In genomic region chr6:2940010-2940850, GRCh38 we compare ENCODE assay signal across 1 cellular context.
TF ChIP-seq lines count a peak whose summit lies in the region.

No MANE protein-coding gene starts in this region.

TF ChIP-seq in GM12878, 131 proteins besides CTCF, POLR2A, EP300 and RAD21 (continued from another document and continues in another):
- peak; percentile 98 for TF ChIP-seq BCL11A (IDR thresholded peaks at IDR 0.05; ENCODE audit: low read depth, low read length)
- TF ChIP-seq, protein P1, sequence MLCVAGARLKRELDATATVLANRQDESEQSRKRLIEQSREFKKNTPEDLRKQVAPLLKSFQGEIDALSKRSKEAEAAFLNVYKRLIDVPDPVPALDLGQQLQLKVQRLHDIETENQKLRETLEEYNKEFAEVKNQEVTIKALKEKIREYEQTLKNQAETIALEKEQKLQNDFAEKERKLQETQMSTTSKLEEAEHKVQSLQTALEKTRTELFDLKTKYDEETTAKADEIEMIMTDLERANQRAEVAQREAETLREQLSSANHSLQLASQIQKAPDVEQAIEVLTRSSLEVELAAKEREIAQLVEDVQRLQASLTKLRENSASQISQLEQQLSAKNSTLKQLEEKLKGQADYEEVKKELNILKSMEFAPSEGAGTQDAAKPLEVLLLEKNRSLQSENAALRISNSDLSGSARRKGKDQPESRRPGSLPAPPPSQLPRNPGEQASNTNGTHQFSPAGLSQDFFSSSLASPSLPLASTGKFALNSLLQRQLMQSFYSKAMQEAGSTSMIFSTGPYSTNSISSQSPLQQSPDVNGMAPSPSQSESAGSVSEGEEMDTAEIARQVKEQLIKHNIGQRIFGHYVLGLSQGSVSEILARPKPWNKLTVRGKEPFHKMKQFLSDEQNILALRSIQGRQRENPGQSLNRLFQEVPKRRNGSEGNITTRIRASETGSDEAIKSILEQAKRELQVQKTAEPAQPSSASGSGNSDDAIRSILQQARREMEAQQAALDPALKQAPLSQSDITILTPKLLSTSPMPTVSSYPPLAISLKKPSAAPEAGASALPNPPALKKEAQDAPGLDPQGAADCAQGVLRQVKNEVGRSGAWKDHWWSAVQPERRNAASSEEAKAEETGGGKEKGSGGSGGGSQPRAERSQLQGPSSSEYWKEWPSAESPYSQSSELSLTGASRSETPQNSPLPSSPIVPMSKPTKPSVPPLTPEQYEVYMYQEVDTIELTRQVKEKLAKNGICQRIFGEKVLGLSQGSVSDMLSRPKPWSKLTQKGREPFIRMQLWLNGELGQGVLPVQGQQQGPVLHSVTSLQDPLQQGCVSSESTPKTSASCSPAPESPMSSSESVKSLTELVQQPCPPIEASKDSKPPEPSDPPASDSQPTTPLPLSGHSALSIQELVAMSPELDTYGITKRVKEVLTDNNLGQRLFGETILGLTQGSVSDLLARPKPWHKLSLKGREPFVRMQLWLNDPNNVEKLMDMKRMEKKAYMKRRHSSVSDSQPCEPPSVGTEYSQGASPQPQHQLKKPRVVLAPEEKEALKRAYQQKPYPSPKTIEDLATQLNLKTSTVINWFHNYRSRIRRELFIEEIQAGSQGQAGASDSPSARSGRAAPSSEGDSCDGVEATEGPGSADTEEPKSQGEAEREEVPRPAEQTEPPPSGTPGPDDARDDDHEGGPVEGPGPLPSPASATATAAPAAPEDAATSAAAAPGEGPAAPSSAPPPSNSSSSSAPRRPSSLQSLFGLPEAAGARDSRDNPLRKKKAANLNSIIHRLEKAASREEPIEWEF (IDR thresholded peaks at IDR 0.05; ENCODE audit: insufficient replicate concordance, low read depth, low read length), result no peak
- no peak for TF ChIP-seq KDM1A (IDR thresholded peaks at IDR 0.05; ENCODE audit: borderline replicate concordance)
- TF ChIP-seq E2F8 (IDR thresholded peaks at IDR 0.05; ENCODE audit: low read depth, partially characterized antibody), result peak; percentile 65
- TF ChIP-seq, protein P2, sequence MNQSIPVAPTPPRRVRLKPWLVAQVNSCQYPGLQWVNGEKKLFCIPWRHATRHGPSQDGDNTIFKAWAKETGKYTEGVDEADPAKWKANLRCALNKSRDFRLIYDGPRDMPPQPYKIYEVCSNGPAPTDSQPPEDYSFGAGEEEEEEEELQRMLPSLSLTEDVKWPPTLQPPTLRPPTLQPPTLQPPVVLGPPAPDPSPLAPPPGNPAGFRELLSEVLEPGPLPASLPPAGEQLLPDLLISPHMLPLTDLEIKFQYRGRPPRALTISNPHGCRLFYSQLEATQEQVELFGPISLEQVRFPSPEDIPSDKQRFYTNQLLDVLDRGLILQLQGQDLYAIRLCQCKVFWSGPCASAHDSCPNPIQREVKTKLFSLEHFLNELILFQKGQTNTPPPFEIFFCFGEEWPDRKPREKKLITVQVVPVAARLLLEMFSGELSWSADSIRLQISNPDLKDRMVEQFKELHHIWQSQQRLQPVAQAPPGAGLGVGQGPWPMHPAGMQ (IDR thresholded peaks at IDR 0.05; ENCODE audit: borderline replicate concordance), result no peak
- TF ChIP-seq, protein P3, sequence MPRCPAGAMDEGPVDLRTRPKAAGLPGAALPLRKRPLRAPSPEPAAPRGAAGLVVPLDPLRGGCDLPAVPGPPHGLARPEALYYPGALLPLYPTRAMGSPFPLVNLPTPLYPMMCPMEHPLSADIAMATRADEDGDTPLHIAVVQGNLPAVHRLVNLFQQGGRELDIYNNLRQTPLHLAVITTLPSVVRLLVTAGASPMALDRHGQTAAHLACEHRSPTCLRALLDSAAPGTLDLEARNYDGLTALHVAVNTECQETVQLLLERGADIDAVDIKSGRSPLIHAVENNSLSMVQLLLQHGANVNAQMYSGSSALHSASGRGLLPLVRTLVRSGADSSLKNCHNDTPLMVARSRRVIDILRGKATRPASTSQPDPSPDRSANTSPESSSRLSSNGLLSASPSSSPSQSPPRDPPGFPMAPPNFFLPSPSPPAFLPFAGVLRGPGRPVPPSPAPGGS (IDR thresholded peaks at IDR 0.05; ENCODE audit: borderline replicate concordance, insufficient read depth, low read depth, low read length, poor library complexity, severe bottlenecking), result peak; percentile 68
- peak; percentile 99 for TF ChIP-seq JUNB (IDR thresholded peaks at IDR 0.05)
- no peak for TF ChIP-seq POLR2AphosphoS2 (IDR thresholded peaks at IDR 0.05; ENCODE audit: low read depth, low read length)
- peak; percentile 72; the same call in 1 of the 2 replicates for TF ChIP-seq CHD2 (IDR thresholded peaks at IDR 0.05; ENCODE audit: borderline replicate concordance, low read depth, low read length)
- TF ChIP-seq, protein P4, sequence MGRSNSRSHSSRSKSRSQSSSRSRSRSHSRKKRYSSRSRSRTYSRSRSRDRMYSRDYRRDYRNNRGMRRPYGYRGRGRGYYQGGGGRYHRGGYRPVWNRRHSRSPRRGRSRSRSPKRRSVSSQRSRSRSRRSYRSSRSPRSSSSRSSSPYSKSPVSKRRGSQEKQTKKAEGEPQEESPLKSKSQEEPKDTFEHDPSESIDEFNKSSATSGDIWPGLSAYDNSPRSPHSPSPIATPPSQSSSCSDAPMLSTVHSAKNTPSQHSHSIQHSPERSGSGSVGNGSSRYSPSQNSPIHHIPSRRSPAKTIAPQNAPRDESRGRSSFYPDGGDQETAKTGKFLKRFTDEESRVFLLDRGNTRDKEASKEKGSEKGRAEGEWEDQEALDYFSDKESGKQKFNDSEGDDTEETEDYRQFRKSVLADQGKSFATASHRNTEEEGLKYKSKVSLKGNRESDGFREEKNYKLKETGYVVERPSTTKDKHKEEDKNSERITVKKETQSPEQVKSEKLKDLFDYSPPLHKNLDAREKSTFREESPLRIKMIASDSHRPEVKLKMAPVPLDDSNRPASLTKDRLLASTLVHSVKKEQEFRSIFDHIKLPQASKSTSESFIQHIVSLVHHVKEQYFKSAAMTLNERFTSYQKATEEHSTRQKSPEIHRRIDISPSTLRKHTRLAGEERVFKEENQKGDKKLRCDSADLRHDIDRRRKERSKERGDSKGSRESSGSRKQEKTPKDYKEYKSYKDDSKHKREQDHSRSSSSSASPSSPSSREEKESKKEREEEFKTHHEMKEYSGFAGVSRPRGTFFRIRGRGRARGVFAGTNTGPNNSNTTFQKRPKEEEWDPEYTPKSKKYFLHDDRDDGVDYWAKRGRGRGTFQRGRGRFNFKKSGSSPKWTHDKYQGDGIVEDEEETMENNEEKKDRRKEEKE (IDR thresholded peaks at IDR 0.05), result no peak
- TF ChIP-seq CHD4 (IDR thresholded peaks at IDR 0.05), result no peak
- peak; percentile 95 for TF ChIP-seq DPF2 (IDR thresholded peaks at IDR 0.05)
- TF ChIP-seq SIX5 (IDR thresholded peaks at IDR 0.05; ENCODE audit: low read depth, low read length, severe bottlenecking), result no peak
- no peak for TF ChIP-seq ZBTB4 (CRISPR knock-in tag; IDR thresholded peaks at IDR 0.05)
- 0 out of 2 replicates have a peak, but pooled peaks have one; percentile 86 for TF ChIP-seq RCOR1 (conservative IDR thresholded peaks at IDR 0.05; ENCODE audit: low read depth, low read length)
- no peak for TF ChIP-seq NR2C1 (IDR thresholded peaks at IDR 0.05)
- peak; percentile 46; the same call in 1 of the 2 replicates for TF ChIP-seq RAD51 (IDR thresholded peaks at IDR 0.05)
- TF ChIP-seq MEF2A (IDR thresholded peaks at IDR 0.05; ENCODE audit: insufficient read depth, low read depth, low read length), result 0 out of 2 replicates have a peak, but pooled peaks have one; percentile 41
- no peak for TF ChIP-seq MYC (IDR thresholded peaks at IDR 0.05; ENCODE audit: insufficient read depth, insufficient read length, insufficient replicate concordance, low read length, severe bottlenecking)
- no peak for TF ChIP-seq NFXL1 (IDR thresholded peaks at IDR 0.05; ENCODE audit: borderline replicate concordance)
- peak; percentile 94 for TF ChIP-seq TBL1XR1 (IDR thresholded peaks at IDR 0.05; ENCODE audit: low read depth, low read length)
- TF ChIP-seq TCF12 (IDR thresholded peaks at IDR 0.05; ENCODE audit: low read depth, low read length), result peak; percentile 71; the same call in 1 of the 2 replicates
- TF ChIP-seq NFIC (IDR thresholded peaks at IDR 0.05; ENCODE audit: low read depth, low read length), result peak; percentile 97
- TF ChIP-seq REST (IDR thresholded peaks at IDR 0.05; ENCODE audit: low read depth, low read length), result peak; percentile 33; the same call in 1 of the 2 replicates
- no peak for TF ChIP-seq YBX1 (IDR thresholded peaks at IDR 0.05)
- TF ChIP-seq NRF1 (conservative IDR thresholded peaks at IDR 0.05; ENCODE audit: low read depth, low read length), result no peak
- peak; percentile 97 for TF ChIP-seq FOXM1 (IDR thresholded peaks at IDR 0.05; ENCODE audit: low read depth, low read length)
- no peak for TF ChIP-seq RBBP5 (conservative IDR thresholded peaks at IDR 0.05)
- TF ChIP-seq ATF3 (IDR thresholded peaks at IDR 0.05; ENCODE audit: borderline replicate concordance, extremely low read depth, low read depth, low read length), result no peak
- peak; percentile 85 for TF ChIP-seq NR2F1 (conservative IDR thresholded peaks at IDR 0.05)
- peak; percentile 93 for TF ChIP-seq ATF7 (IDR thresholded peaks at IDR 0.05; ENCODE audit: low read depth)
- peak; percentile 78 for TF ChIP-seq KLF5 (IDR thresholded peaks at IDR 0.05; ENCODE audit: partially characterized antibody)
- TF ChIP-seq PAX5 (IDR thresholded peaks at IDR 0.05; ENCODE audit: borderline replicate concordance, low read depth, low read length), result peak; percentile 97
- TF ChIP-seq, protein P5, sequence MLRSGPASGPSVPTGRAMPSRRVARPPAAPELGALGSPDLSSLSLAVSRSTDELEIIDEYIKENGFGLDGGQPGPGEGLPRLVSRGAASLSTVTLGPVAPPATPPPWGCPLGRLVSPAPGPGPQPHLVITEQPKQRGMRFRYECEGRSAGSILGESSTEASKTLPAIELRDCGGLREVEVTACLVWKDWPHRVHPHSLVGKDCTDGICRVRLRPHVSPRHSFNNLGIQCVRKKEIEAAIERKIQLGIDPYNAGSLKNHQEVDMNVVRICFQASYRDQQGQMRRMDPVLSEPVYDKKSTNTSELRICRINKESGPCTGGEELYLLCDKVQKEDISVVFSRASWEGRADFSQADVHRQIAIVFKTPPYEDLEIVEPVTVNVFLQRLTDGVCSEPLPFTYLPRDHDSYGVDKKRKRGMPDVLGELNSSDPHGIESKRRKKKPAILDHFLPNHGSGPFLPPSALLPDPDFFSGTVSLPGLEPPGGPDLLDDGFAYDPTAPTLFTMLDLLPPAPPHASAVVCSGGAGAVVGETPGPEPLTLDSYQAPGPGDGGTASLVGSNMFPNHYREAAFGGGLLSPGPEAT (IDR thresholded peaks at IDR 0.05; ENCODE audit: low read depth), result peak; percentile 99
- TF ChIP-seq STAT1 (conservative IDR thresholded peaks at IDR 0.05), result no peak
